ENCODE assay signal across 9 cellular contexts in genomic region chr4:14178421-14178820, GRCh38.
DNase-seq lines count a peak whose midpoint lies in the region; ATAC-seq, FAIRE-seq and TF ChIP-seq lines count a peak whose summit lies in the region.
"Had no signal": no experiment of that assay in that cellular context is flagged by ENCODE, and none has a peak within 500 bp of the region (broad histone marks: within the 10 kb centered on the region; RNA-seq: fewer than 3 reads in every experiment).

No MANE protein-coding gene starts in this region.

- H3K27me3 ChIP-seq in HUES64 (ENCODE audit: insufficient read depth, low read length) (no peaks in the 10 kb centered on the region), endothelial cell of umbilical vein (ENCODE audit: control insufficient read depth in 2 of 2, insufficient read depth in 2 of 2, low read length in 2 of 2) (no peaks in the 10 kb centered on the region), body of pancreas (no peaks in the 10 kb centered on the region)
- H3K27me3 ChIP-seq: SJSA1 had no signal

- no peaks in the 10 kb centered on the region for H3K36me3 ChIP-seq in HUES64 (ENCODE audit: insufficient read depth, low read length)
- no peaks in the 10 kb centered on the region for H3K36me3 ChIP-seq in endothelial cell of umbilical vein (ENCODE audit: control insufficient read depth in 2 of 2, extremely low read depth in 1 of 2, insufficient read depth in 2 of 2, low read length in 2 of 2)
- H3K36me3 ChIP-seq in body of pancreas (replicated peaks in 1 of 2; ENCODE audit: insufficient read depth in 1 of 2, low read depth in 2 of 2), result no peaks in the 10 kb centered on the region
- H3K36me3 ChIP-seq: SJSA1 had no signal

- peak overlapping the region; percentile 54 for H3K4me2 ChIP-seq in endothelial cell of umbilical vein (ENCODE audit: insufficient read depth, low read length)

- H2AFZ ChIP-seq in endothelial cell of umbilical vein (ENCODE audit: low read depth, low read length), result no peak overlapping the region

- peak overlapping the region; percentile 12; the same call in 1 of the 2 replicates for H3K27ac ChIP-seq in HUES64 (ENCODE audit: low read depth, low read length)
- H3K27ac ChIP-seq in endothelial cell of umbilical vein (ENCODE audit: insufficient read depth, low read depth, low read length), result peak overlapping the region; percentile 42
- no peak overlapping the region for H3K27ac ChIP-seq in body of pancreas
- H3K27ac ChIP-seq: SJSA1 had no signal

- POLR2A ChIA-PET in endothelial cell of umbilical vein (lab: Charles Lee), result no interaction called here

- H3K9me3 Mint-ChIP-seq in type B pancreatic cell, result no peaks in the 10 kb centered on the region

- intact Hi-C loops in endothelial cell of umbilical vein (cut with micrococcal nuclease) (loop anchor here (1.0 kb wide), 1 partner anchor 9 kb away; no protein-coding TSS in a partner anchor), body of pancreas (cut with DNase I) (no loop called here)

- H3K4me1 Mint-ChIP-seq in type B pancreatic cell (ENCODE audit: unreplicated experiment), result no peaks in the 10 kb centered on the region

- H3K79me2 ChIP-seq in endothelial cell of umbilical vein (ENCODE audit: control insufficient read depth, insufficient read depth, low read length), result no peaks in the 10 kb centered on the region

- H3K4me1 ChIP-seq in HUES64 (ENCODE audit: insufficient read depth, low read length), result peaks cover 36% of the 10 kb centered on the region
- H3K4me1 ChIP-seq in endothelial cell of umbilical vein (ENCODE audit: control insufficient read depth, extremely low read depth, insufficient read depth, low read length), result peaks cover 45% of the 10 kb centered on the region
- peaks cover 42% of the 10 kb centered on the region for H3K4me1 ChIP-seq in body of pancreas
- H3K4me1 ChIP-seq: SJSA1 had no signal

- TF ChIP-seq POLR2A in endothelial cell of umbilical vein (IDR thresholded peaks at IDR 0.05; ENCODE audit: low read depth, low read length) (no peak), body of pancreas (IDR thresholded peaks at IDR 0.05) (no peak)

- H3K4me3 Mint-ChIP-seq in type B pancreatic cell, result no peak overlapping the region

- H3K27ac Mint-ChIP-seq in type B pancreatic cell, result no peak overlapping the region

- no peak for TF ChIP-seq CTCF in GM12865 (IDR thresholded peaks at IDR 0.05; ENCODE audit: insufficient read depth, low read depth, low read length, missing control alignments)
- no peak for TF ChIP-seq CTCF in endothelial cell of umbilical vein (IDR thresholded peaks at IDR 0.05; ENCODE audit: extremely low read depth in 1 of 2, insufficient read depth in 1 of 2, low read depth in 1 of 2, low read length in 2 of 2)
- TF ChIP-seq CTCF in type B pancreatic cell (conservative IDR thresholded peaks at IDR 0.05), result no peak
- no peak for TF ChIP-seq CTCF in body of pancreas (IDR thresholded peaks at IDR 0.05)

- ATAC-seq in GM21723 (IDR thresholded peaks at IDR 0.05; ENCODE audit: unreplicated experiment) (peak; percentile 75), body of pancreas (no peak)

- no TSS peak for BruUV-seq in endothelial cell of umbilical vein (replicated peaks; lab: Mats Ljungman, UMichigan)

- H4K20me1 ChIP-seq in endothelial cell of umbilical vein (replicated peaks; ENCODE audit: control insufficient read depth, extremely low read depth, insufficient read depth, low read length), result no peaks in the 10 kb centered on the region

- 28% methylated on average over 1 of the region's 1 CpG for WGBS in HUES64
- 28 to 29% methylated on average over 1 of the region's 1 CpG for WGBS in body of pancreas, 2 donors

- no peak overlapping the region for H3K4me3 ChIP-seq in GM12865 (ENCODE audit: low read depth, low read length)
- no peak overlapping the region for H3K4me3 ChIP-seq in HUES64 (ENCODE audit: low read length)
- peak overlapping the region in 1 of 3 experiments; percentile 0 for H3K4me3 ChIP-seq in endothelial cell of umbilical vein (replicated peaks in 1 of 3; ENCODE audit: insufficient read depth in 1 of 3, low read depth in 1 of 3, low read length in 3 of 3)
- no peak overlapping the region for H3K4me3 ChIP-seq in body of pancreas
- H3K4me3 ChIP-seq: SJSA1 had no signal

- no peaks in the 10 kb centered on the region for H3K36me3 Mint-ChIP-seq in type B pancreatic cell

- dilution Hi-C loops in endothelial cell of umbilical vein (cut with MboI; ENCODE audit: extremely low pct_ligation_motif_present, low sequenced_read_pairs), result loop anchor here (25.0 kb wide), 1 partner anchor 541 kb away; the partner anchor contains the start of gene BOD1L1

- peaks cover 14% of the 10 kb centered on the region for H3K27me3 Mint-ChIP-seq in type B pancreatic cell

- H3K9me1 ChIP-seq in endothelial cell of umbilical vein (replicated peaks; ENCODE audit: control insufficient read depth, extremely low read depth, insufficient read depth, low read length), result no peaks in the 10 kb centered on the region

- peak; percentile 91 for FAIRE-seq in endothelial cell of umbilical vein (lab: Jason Lieb, UNC)

- H3K9me3 ChIP-seq in HUES64 (ENCODE audit: insufficient read depth, low read depth, low read length) (no peaks in the 10 kb centered on the region), endothelial cell of umbilical vein (replicated peaks; ENCODE audit: control insufficient read depth, insufficient read depth, low read length) (no peaks in the 10 kb centered on the region), body of pancreas (no peaks in the 10 kb centered on the region)
- H3K9me3 ChIP-seq: SJSA1 had no signal

- H3K9ac ChIP-seq in HUES64 (ENCODE audit: low read depth, low read length), result no peak overlapping the region
- H3K9ac ChIP-seq in endothelial cell of umbilical vein (replicated peaks; ENCODE audit: extremely low read depth, insufficient read depth, low read length), result no peak overlapping the region

- CTCF ChIA-PET in endothelial cell of umbilical vein (lab: Charles Lee), result interaction anchor here (0.6 to 2.2 kb wide), 2 partner anchors 9 to 523 kb away, joined by 3 to 10 read pairs; no protein-coding TSS in a partner anchor

- peak; percentile 63 for DNase-seq in GM12865 (ENCODE audit: low read depth)
- DNase-seq in endothelial cell of umbilical vein (ENCODE audit: low read depth, low spot score), result peak; percentile 62
- DNase-seq in type B pancreatic cell (ENCODE audit: extremely low spot score, unreplicated experiment), result no peak
- no peak for DNase-seq in dedifferentiated amniotic fluid mesenchymal stem cell (ENCODE audit: extremely low spot score)
- no peak for DNase-seq in body of pancreas
- no peak for DNase-seq in stimulated activated CD4-positive, alpha-beta T cell treated with anti-CD3 and anti-CD28 coated beads, Interleukin-15, amount 100 ng/mL, for 24 hours

TF ChIP-seq in endothelial cell of umbilical vein, 7 proteins besides CTCF, POLR2A, EP300 and RAD21:
- TF ChIP-seq JUN (IDR thresholded peaks at IDR 0.05; ENCODE audit: borderline replicate concordance, insufficient read depth, insufficient read length, low read depth) (peak; percentile 84), GATA2 (IDR thresholded peaks at IDR 0.05; ENCODE audit: insufficient read depth, insufficient read length, low read depth, low read length) (peak; percentile 90), POLR2AphosphoS5 (IDR thresholded peaks at IDR 0.05; ENCODE audit: insufficient read depth, low read depth, low read length) (peak; percentile 83), MAX (IDR thresholded peaks at IDR 0.05; ENCODE audit: insufficient read depth, insufficient read length) (no peak), FOS (IDR thresholded peaks at IDR 0.05; ENCODE audit: borderline replicate concordance, insufficient read depth, low read length) (peak; percentile 81), MYC (IDR thresholded peaks at IDR 0.05; ENCODE audit: low read depth, low read length) (no peak)

Comparison
In these comparisons a context has a peak if more than half of its experiments do, and no peak if none do; other contexts are left out.
1. DNase-seq: peak in GM12865 (single experiment) and endothelial cell of umbilical vein (single experiment); none in type B pancreatic cell (single experiment), dedifferentiated amniotic fluid mesenchymal stem cell (single experiment), body of pancreas (0 of 4) and stimulated activated CD4-positive, alpha-beta T cell treated with anti-CD3 and anti-CD28 coated beads, Interleukin-15, amount 100 ng/mL, for 24 hours (single experiment).
2. H3K27ac ChIP-seq: peak in HUES64 (single experiment) and endothelial cell of umbilical vein (single experiment); none in body of pancreas (0 of 4).